ENCODE assay signal across 11 cellular contexts in the genomic region with DNA sequence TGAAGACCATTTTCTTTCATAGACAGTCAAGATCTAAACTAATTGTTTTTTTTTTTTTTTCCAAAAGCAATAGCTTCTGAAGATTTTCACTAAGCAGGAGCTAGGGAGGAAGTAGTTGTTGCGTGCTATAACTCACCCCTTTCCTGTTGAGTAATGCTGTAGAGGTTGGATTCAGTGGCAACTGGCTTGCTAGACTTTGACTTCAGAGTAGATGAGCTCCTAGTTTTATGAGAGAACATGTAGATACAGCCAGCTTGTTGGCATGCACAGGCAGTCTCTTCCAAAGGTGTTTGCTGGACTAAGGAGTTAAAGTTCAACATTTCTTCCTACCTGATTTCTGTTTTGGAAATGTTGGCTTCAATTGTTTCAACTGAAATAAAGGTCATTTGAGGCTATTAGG.
A peak's percentile ranks its signal among the peaks of the same experiment; 100 is the strongest.
DNase-seq lines count a peak whose midpoint lies in the region; ATAC-seq and TF ChIP-seq lines count a peak whose summit lies in the region.
"Had no signal": no experiment of that assay in that cellular context is flagged by ENCODE, and none has a peak within 500 bp of the region (broad histone marks: within the 10 kb centered on the region; RNA-seq: fewer than 3 reads in every experiment).

No MANE protein-coding gene starts in this region.

- H3K27me3 Mint-ChIP-seq in activated naive CD4-positive, alpha-beta T cell treated with anti-CD3 and anti-CD28 coated beads, Interleukin-2, amount 50 U/mL, for 24 hours, result no peaks in the 10 kb centered on the region
- peaks cover 18% of the 10 kb centered on the region for H3K27me3 Mint-ChIP-seq in activated naive CD4-positive, alpha-beta T cell treated with anti-CD3 and anti-CD28 coated beads, Interleukin-2, amount 10 ng/mL, durations not matched to agents 7 days and 5 days

- peak overlapping the region in 3 of 4 donors; percentile 45 to 85 (median 83) for H3K27ac ChIP-seq in Peyer's patch

- H3K9me3 ChIP-seq in Peyer's patch, result no peaks in the 10 kb centered on the region
- H3K9me3 ChIP-seq: heart left ventricle, tibial nerve had no signal

- DNase-seq in activated naive CD4-positive, alpha-beta T cell treated with anti-CD3 and anti-CD28 coated beads, Interleukin-2, amount 10 ng/mL, durations not matched to agents 7 days and 5 days, result no peak
- DNase-seq in Peyer's patch, result peak in 1 of 3 donors; percentile 62
- DNase-seq in fibroblast of mammary gland (ENCODE audit: low read depth), result peak; percentile 30
- DNase-seq in stimulated activated effector memory CD8-positive, alpha-beta T cell treated with anti-CD3 and anti-CD28 coated beads, Interleukin-12 subunit alpha, Interleukin-12 subunit beta, amount 100 ng/mL, for 72 hours (ENCODE audit: low spot score in 2 of 2), result no peak
- DNase-seq in NCI-H2081 treated with DMSO at 0.1 percent for 48 hours (lab: John Stamatoyannopoulos, UW), result no peak
- DNase-seq in NCI-H69 (lab: John Stamatoyannopoulos, UW), result no peak
- DNase-seq: amniotic stem cell, heart left ventricle had no signal

- peak in 1 of 2 donors; percentile 46 for TF ChIP-seq POLR2A in Peyer's patch (IDR thresholded peaks at IDR 0.05)

- H3K27ac Mint-ChIP-seq in activated naive CD4-positive, alpha-beta T cell treated with anti-CD3 and anti-CD28 coated beads, Interleukin-2, amount 50 U/mL, for 24 hours, result peak overlapping the region; percentile 35
- no peak overlapping the region for H3K27ac Mint-ChIP-seq in activated naive CD4-positive, alpha-beta T cell treated with anti-CD3 and anti-CD28 coated beads, Interleukin-2, amount 10 ng/mL, durations not matched to agents 7 days and 5 days
- no peak overlapping the region for H3K27ac Mint-ChIP-seq in stimulated activated effector memory CD8-positive, alpha-beta T cell treated with anti-CD3 and anti-CD28 coated beads, Interleukin-12 subunit alpha, Interleukin-12 subunit beta, amount 100 ng/mL, for 72 hours

- H3K27me3 ChIP-seq in Peyer's patch, result no peaks in the 10 kb centered on the region
- H3K27me3 ChIP-seq: heart left ventricle, tibial nerve had no signal

- peaks cover 0 to 23% (median 2%) of the 10 kb centered on the region in 4 donors for H3K4me1 ChIP-seq in Peyer's patch

- H3K9me3 Mint-ChIP-seq in activated naive CD4-positive, alpha-beta T cell treated with anti-CD3 and anti-CD28 coated beads, Interleukin-2, amount 50 U/mL, for 24 hours, result no peaks in the 10 kb centered on the region
- no peaks in the 10 kb centered on the region for H3K9me3 Mint-ChIP-seq in activated naive CD4-positive, alpha-beta T cell treated with anti-CD3 and anti-CD28 coated beads, Interleukin-2, amount 10 ng/mL, durations not matched to agents 7 days and 5 days
- no peaks in the 10 kb centered on the region for H3K9me3 Mint-ChIP-seq in stimulated activated effector memory CD8-positive, alpha-beta T cell treated with anti-CD3 and anti-CD28 coated beads, Interleukin-12 subunit alpha, Interleukin-12 subunit beta, amount 100 ng/mL, for 72 hours

- H3K4me3 Mint-ChIP-seq in activated naive CD4-positive, alpha-beta T cell treated with anti-CD3 and anti-CD28 coated beads, Interleukin-2, amount 50 U/mL, for 24 hours, result no peak overlapping the region
- no peak overlapping the region for H3K4me3 Mint-ChIP-seq in activated naive CD4-positive, alpha-beta T cell treated with anti-CD3 and anti-CD28 coated beads, Interleukin-2, amount 10 ng/mL, durations not matched to agents 7 days and 5 days
- H3K4me3 Mint-ChIP-seq in stimulated activated effector memory CD8-positive, alpha-beta T cell treated with anti-CD3 and anti-CD28 coated beads, Interleukin-12 subunit alpha, Interleukin-12 subunit beta, amount 100 ng/mL, for 72 hours, result no peak overlapping the region

- H3K4me3 ChIP-seq in Peyer's patch (no peak overlapping the region), fibroblast of mammary gland (ENCODE audit: control insufficient read depth, low read depth, low read length) (no peak overlapping the region)
- H3K4me3 ChIP-seq: heart left ventricle, tibial nerve had no signal

- ATAC-seq in stimulated activated effector memory CD8-positive, alpha-beta T cell treated with anti-CD3 and anti-CD28 coated beads, Interleukin-12 subunit alpha, Interleukin-12 subunit beta, amount 100 ng/mL, for 72 hours, result peak; percentile 58
- no peak for ATAC-seq in GM18907 (IDR thresholded peaks at IDR 0.05; ENCODE audit: unreplicated experiment)

- no peaks in the 10 kb centered on the region for H3K36me3 ChIP-seq in Peyer's patch

- TF ChIP-seq CTCF in Peyer's patch (IDR thresholded peaks at IDR 0.05), result no peak
- TF ChIP-seq CTCF in fibroblast of mammary gland (conservative IDR thresholded peaks at IDR 0.05; ENCODE audit: control insufficient read depth, insufficient read depth, low read depth, low read length), result no peak

- CTCF ChIA-PET in activated naive CD4-positive, alpha-beta T cell treated with anti-CD3 and anti-CD28 coated beads, Interleukin-2, amount 10 ng/mL, durations not matched to agents 7 days and 5 days (lab: Charles Lee), result interaction anchor here (0.6 to 6.2 kb wide), 14 partner anchors 11 to 417 kb away, joined by 3 to 61 read pairs (median 4); no protein-coding TSS in a partner anchor

- H3K4me1 Mint-ChIP-seq in activated naive CD4-positive, alpha-beta T cell treated with anti-CD3 and anti-CD28 coated beads, Interleukin-2, amount 50 U/mL, for 24 hours, result peaks cover 39% of the 10 kb centered on the region
- peaks cover 47% of the 10 kb centered on the region for H3K4me1 Mint-ChIP-seq in activated naive CD4-positive, alpha-beta T cell treated with anti-CD3 and anti-CD28 coated beads, Interleukin-2, amount 10 ng/mL, durations not matched to agents 7 days and 5 days
- peaks cover 40% of the 10 kb centered on the region for H3K4me1 Mint-ChIP-seq in stimulated activated effector memory CD8-positive, alpha-beta T cell treated with anti-CD3 and anti-CD28 coated beads, Interleukin-12 subunit alpha, Interleukin-12 subunit beta, amount 100 ng/mL, for 72 hours

- no peaks in the 10 kb centered on the region for H3K36me3 Mint-ChIP-seq in activated naive CD4-positive, alpha-beta T cell treated with anti-CD3 and anti-CD28 coated beads, Interleukin-2, amount 50 U/mL, for 24 hours
- peaks cover 14% of the 10 kb centered on the region for H3K36me3 Mint-ChIP-seq in activated naive CD4-positive, alpha-beta T cell treated with anti-CD3 and anti-CD28 coated beads, Interleukin-2, amount 10 ng/mL, durations not matched to agents 7 days and 5 days
- peaks cover 7% of the 10 kb centered on the region for H3K36me3 Mint-ChIP-seq in stimulated activated effector memory CD8-positive, alpha-beta T cell treated with anti-CD3 and anti-CD28 coated beads, Interleukin-12 subunit alpha, Interleukin-12 subunit beta, amount 100 ng/mL, for 72 hours
